In the genomic region with DNA sequence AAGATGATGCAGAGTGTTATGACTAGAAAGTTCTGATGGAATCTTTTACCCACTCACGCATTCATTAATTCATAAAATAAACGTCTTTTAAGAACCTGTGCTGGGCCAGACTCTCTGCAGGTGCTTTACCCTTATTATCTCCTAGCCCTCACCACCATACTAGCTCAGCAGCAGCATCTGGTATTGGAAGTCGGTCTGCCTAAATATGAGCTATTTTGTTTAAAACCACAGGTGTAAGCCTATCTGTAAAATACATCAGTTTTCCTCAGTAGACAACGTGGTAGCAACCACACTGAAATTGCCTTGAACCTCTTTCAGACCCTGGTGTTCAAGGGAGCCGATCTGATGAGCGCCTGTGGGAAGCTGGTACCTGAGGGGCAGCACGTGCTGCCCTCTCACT, we compare ENCODE assay signal across 22 cellular contexts.
A peak's percentile ranks its signal among the peaks of the same experiment; 100 is the strongest.
DNase-seq lines count a peak whose midpoint lies in the region; ATAC-seq, FAIRE-seq and TF ChIP-seq lines count a peak whose summit lies in the region.
"Had no signal": no experiment of that assay in that cellular context is flagged by ENCODE, and none has a peak within 500 bp of the region (broad histone marks: within the 10 kb centered on the region; RNA-seq: fewer than 3 reads in every experiment).

No MANE protein-coding gene starts in this region.

- H3K4me1 ChIP-seq in ovary (ENCODE audit: insufficient read depth), result no peaks in the 10 kb centered on the region
- H3K4me1 ChIP-seq: SJSA1 had no signal

- peak; percentile 57 for FAIRE-seq in GM12891 (lab: Jason Lieb, UNC)
- FAIRE-seq: H54 had no signal

- DNase-seq in GM12891 (ENCODE audit: insufficient read length, low spot score), result no peak
- no peak for DNase-seq in ovary
- DNase-seq in hepatic stellate cell (ENCODE audit: low spot score), result no peak
- DNase-seq in natural killer cell treated with Interleukin-12 subunit alpha and Interleukin-12 subunit beta and Interleukin-15 and Interleukin-18, amount 100 ng/mL, for 72 hours (ENCODE audit: low spot score), result no peak
- no peak for DNase-seq in activated T-cell treated with anti-CD3 and anti-CD28 coated beads for 4 hours
- DNase-seq: activated CD4-positive, alpha-beta T cell treated with anti-CD3 and anti-CD28 coated beads for 4 hours; brain microvascular endothelial cell; islet precursor cell; NCI-H510A treated with DMSO at 0.1 percent for 48 hours; OCI-M1; stimulated activated CD4-positive, alpha-beta T cell treated with anti-CD3 and anti-CD28 coated beads, Interleukin-2, amount 100 ng/mL, for 48 hours; T1000 had no signal

- H3K27me3 Mint-ChIP-seq in natural killer cell treated with Interleukin-12 subunit alpha and Interleukin-12 subunit beta and Interleukin-15 and Interleukin-18, amount 100 ng/mL, for 72 hours, result no peaks in the 10 kb centered on the region
- H3K27me3 Mint-ChIP-seq: activated naive CD8-positive, alpha-beta T cell; dendritic cell treated with granulocyte-macrophage colony-stimulating factor and Interleukin-4, amounts not matched to agents 40 ng/mL and 50 ng/mL, for 4 days had no signal

- 94 to 97% (median 95%) methylated on average over 7 of the region's 7 CpGs for WGBS in ovary, 3 donors

- TF ChIP-seq EP300 in ovary (IDR thresholded peaks at IDR 0.05), result no peak

- no peak overlapping the region for H3K4me3 Mint-ChIP-seq in natural killer cell treated with Interleukin-12 subunit alpha and Interleukin-12 subunit beta and Interleukin-15 and Interleukin-18, amount 100 ng/mL, for 72 hours
- H3K4me3 Mint-ChIP-seq: activated naive CD8-positive, alpha-beta T cell; dendritic cell treated with granulocyte-macrophage colony-stimulating factor and Interleukin-4, amounts not matched to agents 40 ng/mL and 50 ng/mL, for 4 days; neural progenitor cell had no signal

- H3K4me3 ChIP-seq in ovary, result no peak overlapping the region
- H3K4me3 ChIP-seq: neural progenitor cell, SJSA1 had no signal

- no peak overlapping the region for H3K27ac Mint-ChIP-seq in natural killer cell treated with Interleukin-12 subunit alpha and Interleukin-12 subunit beta and Interleukin-15 and Interleukin-18, amount 100 ng/mL, for 72 hours
- H3K27ac Mint-ChIP-seq: activated naive CD8-positive, alpha-beta T cell; dendritic cell treated with granulocyte-macrophage colony-stimulating factor and Interleukin-4, amounts not matched to agents 40 ng/mL and 50 ng/mL, for 4 days; neural progenitor cell had no signal

- H3K27ac ChIP-seq in ovary, result no peak overlapping the region
- H3K27ac ChIP-seq: brain microvascular endothelial cell, C4-2B, neural progenitor cell, SJSA1 had no signal

- no peaks in the 10 kb centered on the region for H3K36me3 Mint-ChIP-seq in natural killer cell treated with Interleukin-12 subunit alpha and Interleukin-12 subunit beta and Interleukin-15 and Interleukin-18, amount 100 ng/mL, for 72 hours
- H3K36me3 Mint-ChIP-seq: activated naive CD8-positive, alpha-beta T cell had no signal

- H3K9me3 Mint-ChIP-seq in natural killer cell treated with Interleukin-12 subunit alpha and Interleukin-12 subunit beta and Interleukin-15 and Interleukin-18, amount 100 ng/mL, for 72 hours, result no peaks in the 10 kb centered on the region
- H3K9me3 Mint-ChIP-seq: dendritic cell treated with granulocyte-macrophage colony-stimulating factor and Interleukin-4, amounts not matched to agents 40 ng/mL and 50 ng/mL, for 4 days; neural progenitor cell had no signal

- no peak for TF ChIP-seq CTCF in ovary (IDR thresholded peaks at IDR 0.05)

- no peak for TF ChIP-seq POLR2A in GM12891 (IDR thresholded peaks at IDR 0.05; ENCODE audit: low read depth, low read length)
- TF ChIP-seq POLR2A in ovary (IDR thresholded peaks at IDR 0.05), result no peak

- H3K4me1 Mint-ChIP-seq in natural killer cell treated with Interleukin-12 subunit alpha and Interleukin-12 subunit beta and Interleukin-15 and Interleukin-18, amount 100 ng/mL, for 72 hours (ENCODE audit: low read depth in 2 of 2), result no peaks in the 10 kb centered on the region
- H3K4me1 Mint-ChIP-seq: neural progenitor cell had no signal

- peak; percentile 54 for ATAC-seq in GM19397 (IDR thresholded peaks at IDR 0.05; ENCODE audit: unreplicated experiment)
- peak; percentile 35 for ATAC-seq in HG02798 (IDR thresholded peaks at IDR 0.05; ENCODE audit: poor library complexity, unreplicated experiment)
- peak; percentile 18 for ATAC-seq in HG03571 (IDR thresholded peaks at IDR 0.05; ENCODE audit: unreplicated experiment)
- ATAC-seq in natural killer cell treated with Interleukin-12 subunit alpha and Interleukin-12 subunit beta and Interleukin-15 and Interleukin-18, amount 100 ng/mL, for 72 hours, result no peak
- ATAC-seq: esophagus mucosa had no signal

- intact Hi-C loops in ovary (cut with DNase I), result no loop called here

- no peaks in the 10 kb centered on the region for H3K36me3 ChIP-seq in ovary
- H3K36me3 ChIP-seq: brain microvascular endothelial cell, neural progenitor cell, SJSA1 had no signal

- no peaks in the 10 kb centered on the region for H3K9me3 ChIP-seq in ovary
- H3K9me3 ChIP-seq: SJSA1 had no signal

- no peaks in the 10 kb centered on the region for H3K27me3 ChIP-seq in ovary
- H3K27me3 ChIP-seq: brain microvascular endothelial cell, neural progenitor cell, SJSA1 had no signal

TF ChIP-seq in GM12891, 5 proteins besides CTCF, POLR2A, EP300 and RAD21:
- TF ChIP-seq TAF1 (IDR thresholded peaks at IDR 0.05; ENCODE audit: low read depth, low read length) (no peak), POU2F2 (IDR thresholded peaks at IDR 0.05; ENCODE audit: low read depth, low read length) (no peak), PAX5 (IDR thresholded peaks at IDR 0.05; ENCODE audit: insufficient read depth, low read length, severe bottlenecking) (no peak), SPI1 (IDR thresholded peaks at IDR 0.05; ENCODE audit: low read depth, low read length) (no peak), POLR2AphosphoS5 (IDR thresholded peaks at IDR 0.05; ENCODE audit: low read depth, low read length) (no peak)

Comparison
In these comparisons a context has a peak if more than half of its experiments do, and no peak if none do; other contexts are left out.
1. ATAC-seq: peak in GM19397 (single experiment), HG02798 (single experiment) and HG03571 (single experiment); none in natural killer cell treated with Interleukin-12 subunit alpha and Interleukin-12 subunit beta and Interleukin-15 and Interleukin-18, amount 100 ng/mL, for 72 hours (0 of 2).